1 cellular context compared by ENCODE assay signal in genomic region chr4:169314906-169315305, GRCh38.
TF ChIP-seq lines count a peak whose summit lies in the region.

No MANE protein-coding gene starts in this region.

TF ChIP-seq in SK-N-SH, 30 proteins besides CTCF, POLR2A, EP300 and RAD21 (continued from another document):
- TF ChIP-seq PBX3 (IDR thresholded peaks at IDR 0.05) = 0 out of 2 replicates have a peak, but pooled peaks have one; percentile 20
- no peak for TF ChIP-seq RCOR1 (IDR thresholded peaks at IDR 0.05; ENCODE audit: low read length)
- no peak for TF ChIP-seq NRF1 (IDR thresholded peaks at IDR 0.05; ENCODE audit: low read depth, low read length)
- peak; percentile 26; the same call in 1 of the 2 replicates for TF ChIP-seq FOSL2 (IDR thresholded peaks at IDR 0.05; ENCODE audit: borderline replicate concordance, low read depth)
- no peak for TF ChIP-seq POLR2AphosphoS5 (IDR thresholded peaks at IDR 0.05; ENCODE audit: low read depth, low read length)
- no peak for TF ChIP-seq ELF1 (IDR thresholded peaks at IDR 0.05)
- TF ChIP-seq TEAD4 (IDR thresholded peaks at IDR 0.05; ENCODE audit: borderline replicate concordance, insufficient read depth) = 0 out of 2 replicates have a peak, but pooled peaks have one; percentile 20
- peak; percentile 69; the same call in 1 of the 2 replicates for TF ChIP-seq MAX (IDR thresholded peaks at IDR 0.05; ENCODE audit: low read depth)
- peak; percentile 91 for TF ChIP-seq MXI1 (IDR thresholded peaks at IDR 0.05; ENCODE audit: low read depth, low read length)
- TF ChIP-seq FOXM1 (IDR thresholded peaks at IDR 0.05; ENCODE audit: low read depth) = no peak
- peak; percentile 77 for TF ChIP-seq USF1 (IDR thresholded peaks at IDR 0.05; ENCODE audit: borderline replicate concordance, low read depth)
- no peak for TF ChIP-seq GATA2 (CRISPR knock-in tag; IDR thresholded peaks at IDR 0.05)
- TF ChIP-seq SIN3A (IDR thresholded peaks at IDR 0.05; ENCODE audit: borderline replicate concordance, low read depth, low read length) = no peak
- no peak for TF ChIP-seq RXRA (IDR thresholded peaks at IDR 0.05; ENCODE audit: borderline replicate concordance, low read depth)
- TF ChIP-seq CHD2 (IDR thresholded peaks at IDR 0.05; ENCODE audit: low read length, partially characterized antibody) = peak; percentile 37
- no peak for TF ChIP-seq GABPA (IDR thresholded peaks at IDR 0.05; ENCODE audit: low read depth)
- 0 out of 2 replicates have a peak, but pooled peaks have one; percentile 25 for TF ChIP-seq JUND (IDR thresholded peaks at IDR 0.05)
- TF ChIP-seq YY1 (IDR thresholded peaks at IDR 0.05; ENCODE audit: low read depth) = no peak
- peak; percentile 53 for TF ChIP-seq TCF12 (IDR thresholded peaks at IDR 0.05)
- TF ChIP-seq RFX5 (IDR thresholded peaks at IDR 0.05; ENCODE audit: low read length) = no peak
- TF ChIP-seq NFIC (IDR thresholded peaks at IDR 0.05; ENCODE audit: borderline replicate concordance) = peak; percentile 97
- TF ChIP-seq TAF1 (IDR thresholded peaks at IDR 0.05; ENCODE audit: borderline replicate concordance, low read depth, low read length) = peak; percentile 24; the same call in 1 of the 2 replicates
- TF ChIP-seq MEF2A (IDR thresholded peaks at IDR 0.05; ENCODE audit: borderline replicate concordance, low read depth) = no peak
- no peak for TF ChIP-seq FOXJ3 (CRISPR knock-in tag; IDR thresholded peaks at IDR 0.05)
- 0 out of 2 replicates have a peak, but pooled peaks have one; percentile 24 for TF ChIP-seq REST (IDR thresholded peaks at IDR 0.05; ENCODE audit: low read depth, low read length)
- TF ChIP-seq USF2 (IDR thresholded peaks at IDR 0.05; ENCODE audit: borderline replicate concordance, low read depth, low read length) = no peak
